ENCODE assay signal across 8 cellular contexts in the genomic region with DNA sequence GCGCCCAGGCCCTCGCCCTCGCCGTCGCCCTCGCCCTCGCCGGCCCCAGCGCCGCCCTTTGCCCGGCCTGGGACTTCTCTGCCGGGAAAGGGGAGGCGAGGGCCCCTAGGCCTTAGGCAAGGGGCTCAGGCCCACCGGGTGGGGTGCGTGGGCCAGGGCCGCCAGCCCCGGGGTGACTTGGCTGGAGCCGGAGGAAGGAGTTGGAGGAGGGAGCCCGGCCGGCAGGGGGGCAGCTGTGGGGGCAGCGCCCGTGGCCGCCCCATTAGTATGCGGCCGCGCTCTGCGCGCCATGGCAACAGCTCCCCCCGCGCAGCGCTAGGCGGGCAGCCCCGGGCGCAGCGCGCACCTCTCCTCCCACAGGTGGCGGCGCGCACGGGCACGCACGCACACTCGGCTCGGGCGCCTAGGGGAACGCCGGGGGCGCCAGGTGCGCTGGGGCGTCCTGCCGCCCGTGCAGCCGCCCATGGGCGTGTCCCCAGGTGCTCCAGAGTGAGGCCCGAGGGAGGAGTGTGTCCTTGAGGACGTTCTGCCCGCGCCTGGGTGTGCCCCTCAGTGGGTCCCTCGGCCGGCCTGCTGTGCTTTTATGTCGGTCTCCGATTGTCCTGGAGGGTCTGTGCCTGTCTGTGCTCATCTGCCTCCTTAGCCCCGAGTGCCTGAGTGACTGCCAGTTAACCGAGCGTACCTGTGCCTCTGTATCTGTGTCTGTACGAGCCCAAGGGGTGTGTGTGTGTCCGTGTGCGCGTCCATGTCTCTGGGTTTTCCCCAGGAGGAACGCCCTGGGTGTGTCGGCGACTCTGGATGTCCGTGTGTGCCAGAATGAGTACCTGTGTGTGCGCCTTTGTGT.
DNase-seq lines count a peak whose midpoint lies in the region; ATAC-seq lines count a peak whose summit lies in the region.

No MANE protein-coding gene starts in this region.

- H3K9me3 Mint-ChIP-seq in dendritic cell treated with granulocyte-macrophage colony-stimulating factor and Interleukin-4, amounts not matched to agents 40 ng/mL and 50 ng/mL, for 4 days, result no peaks in the 10 kb centered on the region
- H3K9me3 Mint-ChIP-seq in memory B cell, result no peaks in the 10 kb centered on the region

- peak overlapping the region; percentile 65 for H3K4me3 Mint-ChIP-seq in dendritic cell treated with granulocyte-macrophage colony-stimulating factor and Interleukin-4, amounts not matched to agents 40 ng/mL and 50 ng/mL, for 4 days
- H3K4me3 Mint-ChIP-seq in memory B cell, result peak overlapping the region; percentile 85

- peak overlapping the region; percentile 25 for H3K27ac Mint-ChIP-seq in dendritic cell treated with granulocyte-macrophage colony-stimulating factor and Interleukin-4, amounts not matched to agents 40 ng/mL and 50 ng/mL, for 4 days
- peak overlapping the region; percentile 96 for H3K27ac Mint-ChIP-seq in memory B cell

- ATAC-seq in memory B cell (ENCODE audit: low read depth) (peak; percentile 72), HG03565 (IDR thresholded peaks at IDR 0.05; ENCODE audit: unreplicated experiment) (no peak), GM21619 (IDR thresholded peaks at IDR 0.05; ENCODE audit: unreplicated experiment) (no peak)
- peak; percentile 15 for ATAC-seq in stimulated activated naive CD8-positive, alpha-beta T cell treated with anti-CD3 and anti-CD28 coated beads, Interleukin-15, Interleukin-2, amounts not matched to agents 100 U/mL and 50 U/mL, for 24 hours

- peaks cover 17% of the 10 kb centered on the region for H3K27me3 Mint-ChIP-seq in dendritic cell treated with granulocyte-macrophage colony-stimulating factor and Interleukin-4, amounts not matched to agents 40 ng/mL and 50 ng/mL, for 4 days
- no peaks in the 10 kb centered on the region for H3K27me3 Mint-ChIP-seq in memory B cell

- peak; percentile 97 for DNase-seq in DMS153 (lab: John Stamatoyannopoulos, UW)
- DNase-seq in NCI-H1417 (lab: John Stamatoyannopoulos, UW), result peak; percentile 97
- DNase-seq in activated CD4-positive, alpha-beta T cell treated with anti-CD3 and anti-CD28 coated beads for 4 hours, result peak; percentile 39 to 53
- DNase-seq in memory B cell (ENCODE audit: low spot score in 2 of 2), result peak; percentile 76 to 80
- DNase-seq in stimulated activated naive CD8-positive, alpha-beta T cell treated with anti-CD3 and anti-CD28 coated beads, Interleukin-15, Interleukin-2, amounts not matched to agents 100 U/mL and 50 U/mL, for 24 hours, result peak; percentile 63

- intact Hi-C loops in dendritic cell treated with granulocyte-macrophage colony-stimulating factor and Interleukin-4, amounts not matched to agents 40 ng/mL and 50 ng/mL, for 4 days (cut with micrococcal nuclease), result loop anchor here (5.0 kb wide), 1 partner anchor 41 kb away; no protein-coding TSS in a partner anchor

- H3K4me1 Mint-ChIP-seq in dendritic cell treated with granulocyte-macrophage colony-stimulating factor and Interleukin-4, amounts not matched to agents 40 ng/mL and 50 ng/mL, for 4 days (ENCODE audit: low read depth), result peaks cover 70% of the 10 kb centered on the region
- peaks cover 50% of the 10 kb centered on the region for H3K4me1 Mint-ChIP-seq in memory B cell

- peaks cover 5% of the 10 kb centered on the region for H3K36me3 Mint-ChIP-seq in dendritic cell treated with granulocyte-macrophage colony-stimulating factor and Interleukin-4, amounts not matched to agents 40 ng/mL and 50 ng/mL, for 4 days (ENCODE audit: low read depth)
- H3K36me3 Mint-ChIP-seq in memory B cell, result no peaks in the 10 kb centered on the region

Comparison
In these comparisons a context has a peak if more than half of its experiments do, and no peak if none do; other contexts are left out.
1. DNase-seq: peak in every context shown above with its lines; median percentile 97 in DMS153; 97 in NCI-H1417; 78 in memory B cell; 63 in stimulated activated naive CD8-positive, alpha-beta T cell treated with anti-CD3 and anti-CD28 coated beads, Interleukin-15, Interleukin-2, amounts not matched to agents 100 U/mL and 50 U/mL, for 24 hours; 46 in activated CD4-positive, alpha-beta T cell treated with anti-CD3 and anti-CD28 coated beads for 4 hours.
2. ATAC-seq: peak in memory B cell (single experiment) and stimulated activated naive CD8-positive, alpha-beta T cell treated with anti-CD3 and anti-CD28 coated beads, Interleukin-15, Interleukin-2, amounts not matched to agents 100 U/mL and 50 U/mL, for 24 hours (single experiment); none in HG03565 (single experiment) and GM21619 (single experiment).